1 cellular context compared by ENCODE assay signal in the genomic region with DNA sequence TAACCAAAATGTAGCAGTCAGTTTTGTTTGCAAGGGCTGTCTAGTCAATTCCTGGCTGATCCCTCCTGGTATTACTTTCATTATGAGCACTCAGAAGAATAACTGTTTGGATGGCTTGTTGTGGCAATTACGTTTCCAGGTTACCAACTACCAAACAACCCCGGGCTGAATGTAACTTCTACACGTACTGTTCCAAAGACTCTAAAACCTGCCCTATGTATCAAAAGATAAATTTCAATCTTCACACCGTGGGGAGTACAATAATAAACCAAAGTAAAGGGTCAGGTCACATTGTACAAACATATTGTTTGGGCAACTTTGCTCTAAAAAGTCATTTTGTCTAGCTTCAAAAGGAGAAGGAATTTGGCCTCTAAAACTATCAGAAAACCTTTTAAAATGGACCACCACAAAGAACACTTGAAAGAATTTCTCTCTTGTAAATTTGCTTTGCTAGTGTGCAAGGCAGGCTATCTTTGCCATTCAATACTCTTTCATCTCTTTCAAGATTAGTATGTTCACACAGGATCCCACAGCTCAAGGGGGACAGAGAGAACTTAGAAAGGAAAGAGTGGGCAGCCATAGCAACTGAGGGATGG.
TF ChIP-seq lines count a peak whose summit lies in the region.

No MANE protein-coding gene starts in this region.

TF ChIP-seq in K562, 482 proteins besides CTCF, POLR2A, EP300 and RAD21:
- no peak for TF ChIP-seq TAF9B (IDR thresholded peaks at IDR 0.05; ENCODE audit: partially characterized antibody)
- no peak for TF ChIP-seq MEF2A (IDR thresholded peaks at IDR 0.05; ENCODE audit: control insufficient read depth, low read depth, low read length)
- TF ChIP-seq PCBP2 (IDR thresholded peaks at IDR 0.05; ENCODE audit: low read depth, low read length, poor library complexity, severe bottlenecking) = no peak
- TF ChIP-seq ZNF408 (CRISPR knock-in tag; IDR thresholded peaks at IDR 0.05; ENCODE audit: low read depth) = no peak
- no peak for TF ChIP-seq ILF3 (IDR thresholded peaks at IDR 0.05; ENCODE audit: borderline replicate concordance)
- no peak for TF ChIP-seq GABPB1 (CRISPR knock-in tag; IDR thresholded peaks at IDR 0.05)
- TF ChIP-seq, protein P1, sequence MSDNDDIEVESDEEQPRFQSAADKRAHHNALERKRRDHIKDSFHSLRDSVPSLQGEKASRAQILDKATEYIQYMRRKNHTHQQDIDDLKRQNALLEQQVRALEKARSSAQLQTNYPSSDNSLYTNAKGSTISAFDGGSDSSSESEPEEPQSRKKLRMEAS (CRISPR knock-in tag; IDR thresholded peaks at IDR 0.05) = no peak
- TF ChIP-seq ZNF12 (CRISPR knock-in tag; IDR thresholded peaks at IDR 0.05) = no peak
- TF ChIP-seq TRIM24 (IDR thresholded peaks at IDR 0.05) = no peak
- no peak for TF ChIP-seq HDAC6 (IDR thresholded peaks at IDR 0.05; ENCODE audit: low read depth, low read length)
- TF ChIP-seq FOXA3 (CRISPR knock-in tag; conservative IDR thresholded peaks at IDR 0.05 in 1 of 2, IDR thresholded peaks at IDR 0.05 in 1 of 2) = no peak
- TF ChIP-seq CREBBP (IDR thresholded peaks at IDR 0.05; ENCODE audit: low read depth, low read length) = no peak
- TF ChIP-seq, protein P2, sequence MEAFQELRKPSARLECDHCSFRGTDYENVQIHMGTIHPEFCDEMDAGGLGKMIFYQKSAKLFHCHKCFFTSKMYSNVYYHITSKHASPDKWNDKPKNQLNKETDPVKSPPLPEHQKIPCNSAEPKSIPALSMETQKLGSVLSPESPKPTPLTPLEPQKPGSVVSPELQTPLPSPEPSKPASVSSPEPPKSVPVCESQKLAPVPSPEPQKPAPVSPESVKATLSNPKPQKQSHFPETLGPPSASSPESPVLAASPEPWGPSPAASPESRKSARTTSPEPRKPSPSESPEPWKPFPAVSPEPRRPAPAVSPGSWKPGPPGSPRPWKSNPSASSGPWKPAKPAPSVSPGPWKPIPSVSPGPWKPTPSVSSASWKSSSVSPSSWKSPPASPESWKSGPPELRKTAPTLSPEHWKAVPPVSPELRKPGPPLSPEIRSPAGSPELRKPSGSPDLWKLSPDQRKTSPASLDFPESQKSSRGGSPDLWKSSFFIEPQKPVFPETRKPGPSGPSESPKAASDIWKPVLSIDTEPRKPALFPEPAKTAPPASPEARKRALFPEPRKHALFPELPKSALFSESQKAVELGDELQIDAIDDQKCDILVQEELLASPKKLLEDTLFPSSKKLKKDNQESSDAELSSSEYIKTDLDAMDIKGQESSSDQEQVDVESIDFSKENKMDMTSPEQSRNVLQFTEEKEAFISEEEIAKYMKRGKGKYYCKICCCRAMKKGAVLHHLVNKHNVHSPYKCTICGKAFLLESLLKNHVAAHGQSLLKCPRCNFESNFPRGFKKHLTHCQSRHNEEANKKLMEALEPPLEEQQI (IDR thresholded peaks at IDR 0.05) = no peak
